ENCODE assay signal across 1 cellular context in the genomic region with DNA sequence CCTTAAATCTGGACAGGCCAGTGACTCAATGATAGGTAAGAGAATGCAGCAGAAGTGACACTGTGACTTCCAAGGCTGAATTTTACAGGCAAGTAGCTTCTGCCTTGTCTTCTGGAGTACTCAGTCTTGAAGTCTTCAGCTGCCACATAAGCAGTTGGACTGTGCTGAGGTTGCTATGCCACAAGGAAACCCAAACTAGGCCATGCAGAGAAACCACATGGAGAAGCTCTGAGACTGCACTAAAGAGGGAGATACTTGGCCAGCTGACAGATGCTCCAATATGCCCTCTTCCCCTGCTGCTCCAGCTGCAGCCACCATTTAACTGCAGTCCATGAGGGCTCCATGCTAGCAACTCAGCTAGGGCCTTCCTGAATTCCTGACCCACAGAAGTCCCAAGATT.
TF ChIP-seq lines count a peak whose summit lies in the region.

No MANE protein-coding gene starts in this region.

TF ChIP-seq in IMR-90, 13 proteins besides CTCF, POLR2A, EP300 and RAD21:
- TF ChIP-seq NFE2L2 (IDR thresholded peaks at IDR 0.05; ENCODE audit: low read depth, low read length): no peak
- TF ChIP-seq ELK1 (IDR thresholded peaks at IDR 0.05; ENCODE audit: borderline replicate concordance, low read depth, low read length): no peak
- TF ChIP-seq CEBPB (IDR thresholded peaks at IDR 0.05; ENCODE audit: low read depth, low read length): no peak
- no peak for TF ChIP-seq RFX5 (IDR thresholded peaks at IDR 0.05; ENCODE audit: low read depth, low read length)
- no peak for TF ChIP-seq FOS (IDR thresholded peaks at IDR 0.05; ENCODE audit: low read depth, low read length)
- no peak for TF ChIP-seq BHLHE40 (IDR thresholded peaks at IDR 0.05; ENCODE audit: low read depth, low read length)
- TF ChIP-seq CHD1 (IDR thresholded peaks at IDR 0.05; ENCODE audit: low read depth, low read length): no peak
- TF ChIP-seq SMC3 (IDR thresholded peaks at IDR 0.05; ENCODE audit: low read depth, low read length): no peak
- no peak for TF ChIP-seq MXI1 (IDR thresholded peaks at IDR 0.05; ENCODE audit: borderline replicate concordance, low read depth, low read length)
- TF ChIP-seq, protein P1, sequence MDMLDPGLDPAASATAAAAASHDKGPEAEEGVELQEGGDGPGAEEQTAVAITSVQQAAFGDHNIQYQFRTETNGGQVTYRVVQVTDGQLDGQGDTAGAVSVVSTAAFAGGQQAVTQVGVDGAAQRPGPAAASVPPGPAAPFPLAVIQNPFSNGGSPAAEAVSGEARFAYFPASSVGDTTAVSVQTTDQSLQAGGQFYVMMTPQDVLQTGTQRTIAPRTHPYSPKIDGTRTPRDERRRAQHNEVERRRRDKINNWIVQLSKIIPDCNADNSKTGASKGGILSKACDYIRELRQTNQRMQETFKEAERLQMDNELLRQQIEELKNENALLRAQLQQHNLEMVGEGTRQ (IDR thresholded peaks at IDR 0.05; ENCODE audit: low read depth, low read length): no peak
